20 cellular contexts compared by ENCODE assay signal in genomic region chr14:98249476-98249875, GRCh38.
A peak's percentile ranks its signal among the peaks of the same experiment; 100 is the strongest.
DNase-seq lines count a peak whose midpoint lies in the region; ATAC-seq, FAIRE-seq and TF ChIP-seq lines count a peak whose summit lies in the region.
"Had no signal": no experiment of that assay in that cellular context is flagged by ENCODE, and none has a peak within 500 bp of the region (broad histone marks: within the 10 kb centered on the region; RNA-seq: fewer than 3 reads in every experiment).

No MANE protein-coding gene starts in this region.

- H3K27me3 ChIP-seq in breast epithelium (no peaks in the 10 kb centered on the region), small intestine (ENCODE audit: control insufficient read depth in 2 of 2, insufficient read depth in 2 of 2, low read length in 2 of 2) (no peaks in the 10 kb centered on the region)
- H3K27me3 ChIP-seq: BE2C, BLaER1 had no signal

- H3K27ac ChIP-seq in breast epithelium (no peak overlapping the region), small intestine (ENCODE audit: low read depth in 1 of 2, low read length in 1 of 2) (no peak overlapping the region)
- H3K27ac ChIP-seq: BLaER1 had no signal

- in situ Hi-C loops in T47D (cut with HindIII; ENCODE audit: low pct_unique_long_range_greater_than_20kb, low sequenced_read_pairs): no loop called here

- TF ChIP-seq POLR2A in breast epithelium (IDR thresholded peaks at IDR 0.05): no peak

- peak; percentile 23 to 53 for DNase-seq in T47D (ENCODE audit: low read depth in 1 of 2, low spot score in 1 of 2)
- DNase-seq in breast epithelium (ENCODE audit: low spot score in 2 of 2): no peak
- peak; percentile 79 for DNase-seq in LNCaP clone FGC (ENCODE audit: low read depth)
- DNase-seq in small intestine: no peak
- DNase-seq: 8988T; ACHN; BE2C; C1 segment of cervical spinal cord; Caco-2; Calu3; CD4-positive, alpha-beta T cell; CD8-positive, alpha-beta T cell; DMS79 treated with DMSO at 0.1 percent for 48 hours; GF-D8 had no signal

- 9 to 33% (median 29%) methylated on average over 2 of the region's 2 CpGs for WGBS in small intestine, 3 donors

- intact Hi-C loops in breast epithelium (cut with DNase I; ENCODE audit: low total_unique reads): no loop called here

- ATAC-seq in GM18907 (IDR thresholded peaks at IDR 0.05; ENCODE audit: unreplicated experiment): no peak
- ATAC-seq: CD8-positive, alpha-beta T cell had no signal

- TF ChIP-seq CTCF in breast epithelium (IDR thresholded peaks at IDR 0.05): no peak
- TF ChIP-seq CTCF in LNCaP clone FGC (IDR thresholded peaks at IDR 0.05; ENCODE audit: control insufficient read depth, extremely low read depth, insufficient read depth): no peak

- no peak for FAIRE-seq in small intestine (lab: Jason Lieb, UNC)
- FAIRE-seq: A204.1, D721Med, G401.6, GM12891 had no signal

- no peaks in the 10 kb centered on the region for H3K9me3 ChIP-seq in breast epithelium
- no peaks in the 10 kb centered on the region for H3K9me3 ChIP-seq in small intestine (ENCODE audit: control insufficient read depth, low read depth)
- H3K9me3 ChIP-seq: BE2C, BLaER1, Caco-2 had no signal

- H3K4me1 ChIP-seq in breast epithelium (no peaks in the 10 kb centered on the region), small intestine (ENCODE audit: control insufficient read depth in 2 of 2, insufficient read depth in 1 of 2, low read depth in 1 of 2, low read length in 1 of 2) (no peaks in the 10 kb centered on the region)
- H3K4me1 ChIP-seq: BE2C, BLaER1, Caco-2 had no signal

- H3K4me3 ChIP-seq in breast epithelium: no peak overlapping the region
- no peak overlapping the region for H3K4me3 ChIP-seq in LNCaP clone FGC (ENCODE audit: low read depth, low read length)
- no peak overlapping the region for H3K4me3 ChIP-seq in small intestine (ENCODE audit: low read depth in 1 of 2, low read length in 2 of 2)
- H3K4me3 ChIP-seq: BLaER1 had no signal

- H3K36me3 ChIP-seq in breast epithelium (no peaks in the 10 kb centered on the region), small intestine (ENCODE audit: control insufficient read depth in 2 of 2, insufficient read depth in 2 of 2, low read length in 2 of 2) (no peaks in the 10 kb centered on the region)
- H3K36me3 ChIP-seq: BE2C, BLaER1 had no signal

Comparison
In these comparisons a context has a peak if more than half of its experiments do, and no peak if none do; other contexts are left out.
1. DNase-seq: peak in T47D (2 of 2) and LNCaP clone FGC (single experiment); none in breast epithelium (0 of 2) and small intestine (single experiment).